Comparison of ENCODE assay signal across 21 cellular contexts in genomic region chrX:124862304-124862703, GRCh38.
"Had no signal": no experiment of that assay in that cellular context is flagged by ENCODE, and none has a peak within 500 bp of the region (broad histone marks: within the 10 kb centered on the region; RNA-seq: fewer than 3 reads in every experiment).

No MANE protein-coding gene starts in this region.

- H3K4me1 ChIP-seq: heart left ventricle, left ventricle myocardium inferior, lower lobe of right lung, neural progenitor cell, right atrium auricular region, sigmoid colon, testis, tibial nerve, upper lobe of right lung, vagina had no signal

- H3K27ac ChIP-seq: heart left ventricle, left ventricle myocardium inferior, lower lobe of right lung, neural progenitor cell, ovary, right atrium auricular region, sigmoid colon, skin epidermis, testis, tibial nerve, upper lobe of right lung, vagina had no signal

- H3K4me2 ChIP-seq: neural progenitor cell had no signal

- H3K9me3 ChIP-seq: left ventricle myocardium inferior, lower lobe of right lung, ovary, right atrium auricular region, sigmoid colon, testis, tibial nerve, upper lobe of right lung, vagina had no signal

- H3K27me3 ChIP-seq: heart left ventricle, neural progenitor cell, ovary, right atrium auricular region, sigmoid colon, testis, tibial nerve, upper lobe of right lung, vagina had no signal

- DNase-seq: effector CD4-positive, alpha-beta T cell; heart left ventricle; left ventricle myocardium inferior; lower lobe of right lung; nucleus accumbens; ovary; sigmoid colon; stimulated activated CD4-positive, alpha-beta T cell treated with anti-CD3 and anti-CD28 coated beads, Interleukin-2, amount 100 ng/mL, for 24 hours; stimulated activated CD4-positive, alpha-beta T cell treated with anti-CD3 and anti-CD28 coated beads, Interleukin-4, amount 100 ng/mL, for 4 hours; stimulated activated naive B cell treated with anti-CD40 and anti-IgM and Interleukin-4, amounts not matched to agents 10 μg/mL and 1 μg/mL and 100 μg/mL, for 72 hours; stimulated activated naive CD8-positive, alpha-beta T cell treated with anti-CD3 and anti-CD28 coated beads, Interleukin-15, amount 100 ng/mL, for 72 hours; testis; upper lobe of right lung had no signal

- FAIRE-seq: frontal cortex, keratinocyte had no signal

- ATAC-seq: esophagus mucosa; heart left ventricle; lower lobe of right lung; stimulated activated naive B cell treated with anti-CD40 and anti-IgM and Interleukin-4, amounts not matched to agents 10 μg/mL and 1 μg/mL and 100 μg/mL, for 72 hours; stimulated activated naive CD8-positive, alpha-beta T cell treated with anti-CD3 and anti-CD28 coated beads, Interleukin-15, amount 100 ng/mL, for 72 hours; upper lobe of right lung had no signal

- H3K9ac ChIP-seq: neural progenitor cell had no signal

- H3K36me3 ChIP-seq: heart left ventricle, left ventricle myocardium inferior, lower lobe of right lung, neural progenitor cell, ovary, right atrium auricular region, sigmoid colon, tibial nerve, upper lobe of right lung, vagina had no signal

- H2AFZ ChIP-seq: neural progenitor cell had no signal

- H3K4me3 ChIP-seq: heart left ventricle, left ventricle myocardium inferior, lower lobe of right lung, neural progenitor cell, ovary, right atrium auricular region, sigmoid colon, skin epidermis, testis, tibial nerve, upper lobe of right lung, vagina had no signal
